In genomic region chr17:63446218-63446980, GRCh38 we compare ENCODE assay signal across 8 cellular contexts. TPM values are rescaled to one million over a fixed set of nuclear protein-coding genes. Genes with fewer than 3 reads are reported as not detected.
DNase-seq lines count a peak whose midpoint lies in the region; ATAC-seq lines count a peak whose summit lies in the region.

TSS of gene CYB561 (minus strand) at chr17:63446306. CDS start at chr17:63437547, 8,759 bp downstream.

- H3K79me2 ChIP-seq in Karpas-422 (ENCODE audit: low read length): no peaks in the 10 kb centered on the region

- H3K4me2 ChIP-seq in Karpas-422 (ENCODE audit: low read depth, low read length, poor library complexity, severe bottlenecking): peak within 1 kb of the TSS; percentile 82

- H3K27ac ChIP-seq in Karpas-422 (ENCODE audit: low read length): no peak within 1 kb of the TSS

- intact Hi-C loops in T-helper 1 cell treated with Interleukin-12 subunit alpha and Interleukin-12 subunit beta and Interleukin-4 antibody, amounts not matched to agents 30 ng/mL and 1 ng/mL, for 36 hours (cut with micrococcal nuclease): loop anchor here (2.0 to 5.0 kb wide), 2 partner anchors 22 to 256 kb away; partner anchors contain the start of gene LIMD2
- intact Hi-C loops in sciatic nerve (cut with DNase I): no loop called here

- peak; percentile 58 for ATAC-seq in GM21619 (IDR thresholded peaks at IDR 0.05; ENCODE audit: unreplicated experiment)
- peak; percentile 81 for ATAC-seq in sciatic nerve

- no peaks in the 10 kb centered on the region for H4K20me1 ChIP-seq in Karpas-422 (ENCODE audit: insufficient read depth, low read depth, low read length)

- H3K36me3 ChIP-seq in Karpas-422 (ENCODE audit: insufficient read depth, low read length): no peaks in the 10 kb centered on the region

- H3K4me1 ChIP-seq in Karpas-422 (ENCODE audit: low read length): peaks cover 24% of the 10 kb centered on the region

- no peaks in the 10 kb centered on the region for H3K9me2 ChIP-seq in Karpas-422 (replicated peaks; ENCODE audit: insufficient read depth, low read length)

- H3K9ac ChIP-seq in Karpas-422 (ENCODE audit: low read length): peak within 1 kb of the TSS; percentile 60

- DNase-seq in Daoy (ENCODE audit: low read depth): peak; percentile 84
- peak; percentile 86 for DNase-seq in Karpas-422
- peak in 39 of 58 donors; percentile 12 to 71 (median 33) for DNase-seq in anterior cingulate cortex (lab: John Stamatoyannopoulos, UW)
- DNase-seq in hepatic stellate cell (ENCODE audit: low spot score): peak; percentile 89
- peak; percentile 88 for DNase-seq in sciatic nerve (ENCODE audit: low spot score)
- no peak for DNase-seq in dedifferentiated amniotic fluid mesenchymal stem cell (ENCODE audit: extremely low spot score)

- no peaks in the 10 kb centered on the region for H3K9me3 ChIP-seq in Karpas-422 (ENCODE audit: low read length)

- no peaks in the 10 kb centered on the region for H3K27me3 ChIP-seq in Karpas-422 (ENCODE audit: low read length)

- peak within 1 kb of the TSS; percentile 70 for H3K4me3 ChIP-seq in Karpas-422 (ENCODE audit: low read length)

- peak within 1 kb of the TSS; percentile 94 for H2AFZ ChIP-seq in Karpas-422 (ENCODE audit: low read length)

RNA-seq across cellular contexts. Expression of gene CYB561, which starts in this region (rescaled TPM):
- total RNA-seq in Daoy (2014; rRNA removed; shearing (Covaris generic)): 16.7 and 21.1 TPM in 2 replicates
- 2.4 and 4.0 TPM in 2 replicates for total RNA-seq in Karpas-422 (2014; rRNA removed; shearing (Covaris generic); ENCODE audit: low replicate concordance)
- total RNA-seq in T-helper 1 cell treated with Interleukin-12 subunit alpha and Interleukin-12 subunit beta and Interleukin-4 antibody, amounts not matched to agents 30 ng/mL and 1 ng/mL, for 36 hours: 13.1 and 15.4 TPM in 2 replicates
- total RNA-seq in sciatic nerve: 24.7 TPM
